6 cellular contexts compared by ENCODE assay signal in the genomic region with DNA sequence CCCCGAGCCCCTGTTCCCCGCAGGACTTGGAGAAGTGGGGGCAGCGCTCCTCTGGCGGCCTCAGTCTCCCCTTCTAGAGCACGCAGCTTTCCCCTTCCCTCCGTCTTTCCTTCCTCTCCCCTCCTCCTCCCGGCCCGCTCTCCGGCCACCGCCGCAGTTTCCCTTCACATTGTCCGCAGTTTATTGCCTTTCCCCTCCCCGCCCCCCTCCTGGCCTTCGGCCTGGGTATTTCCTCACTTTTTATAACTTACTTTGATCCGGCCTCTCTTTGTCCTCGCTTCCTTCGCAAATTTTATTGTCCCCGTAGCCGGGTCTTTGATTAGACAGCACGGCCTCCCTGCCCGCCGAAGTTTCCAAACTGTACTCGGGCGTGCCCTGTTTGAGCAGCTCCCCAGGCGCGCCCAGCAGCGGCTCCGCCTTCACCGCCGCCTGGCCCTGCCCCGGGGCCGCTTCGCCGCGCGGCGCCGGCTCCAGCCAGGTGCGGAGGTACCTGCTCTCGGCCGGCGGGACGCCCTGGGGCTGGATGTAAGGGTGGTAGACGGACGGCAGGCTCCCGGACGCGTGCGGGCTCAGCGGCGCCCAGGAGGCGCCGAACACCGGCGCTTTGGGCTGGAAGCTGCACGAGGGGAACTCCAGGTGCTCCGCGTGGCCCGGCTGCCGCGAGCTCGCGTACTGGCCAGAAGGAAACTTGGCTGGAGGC. TPM values are rescaled to one million over a fixed set of nuclear protein-coding genes. Genes with fewer than 3 reads are reported as not detected.
A peak's percentile ranks its signal among the peaks of the same experiment; 100 is the strongest.
DNase-seq lines count a peak whose midpoint lies in the region; ATAC-seq and TF ChIP-seq lines count a peak whose summit lies in the region.

No MANE protein-coding gene starts in this region.

- H3K9me3 Mint-ChIP-seq in activated naive CD4-positive, alpha-beta T cell treated with anti-CD3 and anti-CD28 coated beads, Interleukin-2, amount 50 U/mL, for 24 hours, result no peaks in the 10 kb centered on the region

- no peaks in the 10 kb centered on the region for H3K36me3 ChIP-seq in mucosa of descending colon (ENCODE audit: low read depth)

- peak overlapping the region; percentile 88 for H3K4me3 Mint-ChIP-seq in activated naive CD4-positive, alpha-beta T cell treated with anti-CD3 and anti-CD28 coated beads, Interleukin-2, amount 50 U/mL, for 24 hours

- intact Hi-C loops in mucosa of descending colon (cut with DNase I, micrococcal nuclease), result loop anchor here in 1 of 2 donors (10.0 kb wide), 1 partner anchor 291 kb away; no protein-coding TSS in a partner anchor

- no peaks in the 10 kb centered on the region for H3K9me3 ChIP-seq in mucosa of descending colon

- H3K4me1 ChIP-seq in mucosa of descending colon (ENCODE audit: low read depth), result peaks cover 38% of the 10 kb centered on the region

- peak overlapping the region; percentile 26 for H3K4me3 ChIP-seq in mucosa of descending colon

- TF ChIP-seq CTCF in mucosa of descending colon (IDR thresholded peaks at IDR 0.05), result no peak

- DNase-seq in NOMO-1 treated with DMSO at 0.1 percent for 48 hours (lab: John Stamatoyannopoulos, UW; ENCODE audit: unreplicated experiment) (peak; percentile 17), NOMO-1 treated with dmso at 0.1 percent for 144 hours (lab: John Stamatoyannopoulos, UW; ENCODE audit: unreplicated experiment) (no peak), mucosa of descending colon (peak; percentile 89 to 92 (median 90)), COLO829 (ENCODE audit: low spot score) (no peak)

- peaks cover 2% of the 10 kb centered on the region for H3K36me3 Mint-ChIP-seq in activated naive CD4-positive, alpha-beta T cell treated with anti-CD3 and anti-CD28 coated beads, Interleukin-2, amount 50 U/mL, for 24 hours

- peak overlapping the region; percentile 46 for H3K27ac Mint-ChIP-seq in activated naive CD4-positive, alpha-beta T cell treated with anti-CD3 and anti-CD28 coated beads, Interleukin-2, amount 50 U/mL, for 24 hours

- peak; percentile 77 for ATAC-seq in mucosa of descending colon
- no peak for ATAC-seq in GM21528 (IDR thresholded peaks at IDR 0.05; ENCODE audit: low FRiP score, unreplicated experiment)

- peaks cover 61% of the 10 kb centered on the region for H3K27me3 Mint-ChIP-seq in activated naive CD4-positive, alpha-beta T cell treated with anti-CD3 and anti-CD28 coated beads, Interleukin-2, amount 50 U/mL, for 24 hours

- H3K4me1 Mint-ChIP-seq in activated naive CD4-positive, alpha-beta T cell treated with anti-CD3 and anti-CD28 coated beads, Interleukin-2, amount 50 U/mL, for 24 hours, result peaks cover 22% of the 10 kb centered on the region

RNA-seq across cellular contexts. Expression of a gene that starts 0.5 kb away (rescaled TPM):
- 10 to 100 TPM; 40.1 to 78.4 (median 41.5) TPM for total RNA-seq in mucosa of descending colon

RNA-seq across cellular contexts. Expression of a gene that starts 10.6 kb away (rescaled TPM):
- total RNA-seq in mucosa of descending colon, result 1 to 10 TPM; 4.2 to 7.5 (median 5.6) TPM

RNA-seq across cellular contexts. Expression of a gene that starts 14.8 kb away (rescaled TPM):
- 10 to 100 TPM; 10.9 to 29.1 (median 22.4) TPM for total RNA-seq in mucosa of descending colon

RNA-seq across cellular contexts. Expression of a gene that starts 20.9 kb away (rescaled TPM):
- total RNA-seq in mucosa of descending colon, result 10 to 100 TPM; 41.3 to 68.8 (median 50.9) TPM

RNA-seq across cellular contexts. Expression of a gene that starts 32.1 kb away (rescaled TPM):
- 10 to 100 TPM; 16.2 to 29.3 (median 19.9) TPM for total RNA-seq in mucosa of descending colon

Comparison
In these comparisons a context has a peak if more than half of its experiments do, and no peak if none do; other contexts are left out.
1. DNase-seq: peak in NOMO-1 treated with DMSO at 0.1 percent for 48 hours (single experiment) and mucosa of descending colon (3 of 3); none in NOMO-1 treated with dmso at 0.1 percent for 144 hours (single experiment) and COLO829 (single experiment).